Comparison of ENCODE assay signal across 12 cellular contexts in genomic region chr3:143998266-143998665, GRCh38. TPM values are rescaled to one million over a fixed set of nuclear protein-coding genes. Genes with fewer than 3 reads are reported as not detected.
DNase-seq lines count a peak whose midpoint lies in the region; ATAC-seq and TF ChIP-seq lines count a peak whose summit lies in the region.
"Had no signal": no experiment of that assay in that cellular context is flagged by ENCODE, and none has a peak within 500 bp of the region (broad histone marks: within the 10 kb centered on the region; RNA-seq: fewer than 3 reads in every experiment).

No MANE protein-coding gene starts in this region.

- H3K27ac ChIP-seq in esophagus muscularis mucosa (replicated peaks in 1 of 4) = no peak overlapping the region
- H3K27ac ChIP-seq: cardiac muscle cell had no signal

- CTCF ChIA-PET in activated CD8-positive, alpha-beta T cell treated with anti-CD3 and anti-CD28 coated beads, Interleukin-2, amount 10 ng/mL, durations not matched to agents 7 days and 5 days (lab: Charles Lee) = no interaction called here

- H3K36me3 ChIP-seq in esophagus muscularis mucosa = no peaks in the 10 kb centered on the region
- H3K36me3 ChIP-seq: cardiac muscle cell had no signal

- intact Hi-C loops in esophagus muscularis mucosa (cut with DNase I) = no loop called here

- DNase-seq in AG10803 (ENCODE audit: low read depth) (peak; percentile 28), NOMO-1 (lab: John Stamatoyannopoulos, UW; ENCODE audit: unreplicated experiment in 2 of 2) (peak; percentile 91 to 100), fibroblast of pulmonary artery (ENCODE audit: low read depth) (peak; percentile 72), nucleus accumbens (lab: John Stamatoyannopoulos, UW) (no peak), esophagus muscularis mucosa (ENCODE audit: extremely low spot score) (no peak)
- DNase-seq in activated CD8-positive, alpha-beta T cell treated with anti-CD3 and anti-CD28 coated beads, Interleukin-2, amount 10 ng/mL, durations not matched to agents 7 days and 5 days = no peak
- no peak for DNase-seq in stimulated activated CD4-positive, alpha-beta T cell treated with anti-CD3 and anti-CD28 coated beads, Interleukin-4, amount 100 ng/mL, for 24 hours
- DNase-seq: activated CD8-positive, alpha-beta memory T cell treated with anti-CD3 and anti-CD28 coated beads, Interleukin-2, amount 10 ng/mL, durations not matched to agents 7 days and 5 days; stimulated activated naive CD4-positive, alpha-beta T cell treated with Interleukin-2 at 50 U/mL for 16 hours had no signal

- H3K27ac Mint-ChIP-seq in activated CD8-positive, alpha-beta T cell treated with anti-CD3 and anti-CD28 coated beads, Interleukin-2, amount 10 ng/mL, durations not matched to agents 7 days and 5 days = no peak overlapping the region
- H3K27ac Mint-ChIP-seq: activated CD8-positive, alpha-beta memory T cell treated with anti-CD3 and anti-CD28 coated beads, Interleukin-2, amount 10 ng/mL, durations not matched to agents 7 days and 5 days; T-cell had no signal

- no peak overlapping the region for H3K4me3 Mint-ChIP-seq in activated CD8-positive, alpha-beta T cell treated with anti-CD3 and anti-CD28 coated beads, Interleukin-2, amount 10 ng/mL, durations not matched to agents 7 days and 5 days
- H3K4me3 Mint-ChIP-seq: activated CD8-positive, alpha-beta memory T cell treated with anti-CD3 and anti-CD28 coated beads, Interleukin-2, amount 10 ng/mL, durations not matched to agents 7 days and 5 days; T-cell had no signal

- H3K9me3 Mint-ChIP-seq in activated CD8-positive, alpha-beta T cell treated with anti-CD3 and anti-CD28 coated beads, Interleukin-2, amount 10 ng/mL, durations not matched to agents 7 days and 5 days (ENCODE audit: insufficient read depth) = no peaks in the 10 kb centered on the region
- H3K9me3 Mint-ChIP-seq: T-cell had no signal

- TF ChIP-seq POLR2A in esophagus muscularis mucosa (IDR thresholded peaks at IDR 0.05; ENCODE audit: low read depth) = no peak

- ATAC-seq in GM21576 (IDR thresholded peaks at IDR 0.05; ENCODE audit: unreplicated experiment) = peak; percentile 47
- ATAC-seq in activated CD8-positive, alpha-beta T cell treated with anti-CD3 and anti-CD28 coated beads, Interleukin-2, amount 10 ng/mL, durations not matched to agents 7 days and 5 days = no peak
- ATAC-seq: activated CD8-positive, alpha-beta memory T cell treated with anti-CD3 and anti-CD28 coated beads, Interleukin-2, amount 10 ng/mL, durations not matched to agents 7 days and 5 days; T-cell had no signal

- H3K4me3 ChIP-seq in AG10803 (ENCODE audit: low read length) = no peak overlapping the region
- H3K4me3 ChIP-seq in fibroblast of pulmonary artery (replicated peaks; ENCODE audit: low read depth, low read length) = no peak overlapping the region
- no peak overlapping the region for H3K4me3 ChIP-seq in esophagus muscularis mucosa
- H3K4me3 ChIP-seq: cardiac muscle cell had no signal

- no peaks in the 10 kb centered on the region for H3K4me1 ChIP-seq in esophagus muscularis mucosa

- no peaks in the 10 kb centered on the region for H3K9me3 ChIP-seq in esophagus muscularis mucosa

- TF ChIP-seq EP300 in esophagus muscularis mucosa (IDR thresholded peaks at IDR 0.05) = no peak

- 86% methylated on average over 6 of the region's 6 CpGs for WGBS in esophagus muscularis mucosa

- no peaks in the 10 kb centered on the region for H3K27me3 Mint-ChIP-seq in activated CD8-positive, alpha-beta T cell treated with anti-CD3 and anti-CD28 coated beads, Interleukin-2, amount 10 ng/mL, durations not matched to agents 7 days and 5 days (ENCODE audit: low read depth)
- H3K27me3 Mint-ChIP-seq: activated CD8-positive, alpha-beta memory T cell treated with anti-CD3 and anti-CD28 coated beads, Interleukin-2, amount 10 ng/mL, durations not matched to agents 7 days and 5 days; T-cell had no signal

- POLR2A ChIA-PET in activated CD8-positive, alpha-beta T cell treated with anti-CD3 and anti-CD28 coated beads, Interleukin-2, amount 10 ng/mL, durations not matched to agents 7 days and 5 days (lab: Charles Lee) = no interaction called here

- no peaks in the 10 kb centered on the region for H3K27me3 ChIP-seq in esophagus muscularis mucosa
- H3K27me3 ChIP-seq: cardiac muscle cell had no signal

- peaks cover 14% of the 10 kb centered on the region for H3K36me3 Mint-ChIP-seq in activated CD8-positive, alpha-beta T cell treated with anti-CD3 and anti-CD28 coated beads, Interleukin-2, amount 10 ng/mL, durations not matched to agents 7 days and 5 days (ENCODE audit: low read depth)

- no peaks in the 10 kb centered on the region for H3K4me1 Mint-ChIP-seq in activated CD8-positive, alpha-beta T cell treated with anti-CD3 and anti-CD28 coated beads, Interleukin-2, amount 10 ng/mL, durations not matched to agents 7 days and 5 days (ENCODE audit: low read depth)
- H3K4me1 Mint-ChIP-seq: activated CD8-positive, alpha-beta memory T cell treated with anti-CD3 and anti-CD28 coated beads, Interleukin-2, amount 10 ng/mL, durations not matched to agents 7 days and 5 days; T-cell had no signal

- TF ChIP-seq CTCF in AG10803 (conservative IDR thresholded peaks at IDR 0.05; ENCODE audit: low read length) (no peak), fibroblast of pulmonary artery (IDR thresholded peaks at IDR 0.05; ENCODE audit: low read length, missing control alignments) (no peak), esophagus muscularis mucosa (IDR thresholded peaks at IDR 0.05) (no peak)

RNA-seq across cellular contexts. Expression of gene DIPK2A, which starts 26.6 kb away (rescaled TPM):
- 10 to 100 TPM; 23.4 to 23.8 TPM for total RNA-seq in activated CD8-positive, alpha-beta T cell treated with anti-CD3 and anti-CD28 coated beads, Interleukin-2, amount 10 ng/mL, durations not matched to agents 7 days and 5 days
- 10 to 100 TPM; 38.8 to 68.6 (median 48.3) TPM for total RNA-seq in esophagus muscularis mucosa

Comparison
In these comparisons a context has a peak if more than half of its experiments do, and no peak if none do; other contexts are left out.
1. DNase-seq: peak in AG10803 (single experiment), NOMO-1 (2 of 2) and fibroblast of pulmonary artery (single experiment); none in nucleus accumbens (0 of 56), activated CD8-positive, alpha-beta T cell treated with anti-CD3 and anti-CD28 coated beads, Interleukin-2, amount 10 ng/mL, durations not matched to agents 7 days and 5 days (single experiment), esophagus muscularis mucosa (single experiment) and stimulated activated CD4-positive, alpha-beta T cell treated with anti-CD3 and anti-CD28 coated beads, Interleukin-4, amount 100 ng/mL, for 24 hours (single experiment).